14 cellular contexts compared by ENCODE assay signal in the genomic region with DNA sequence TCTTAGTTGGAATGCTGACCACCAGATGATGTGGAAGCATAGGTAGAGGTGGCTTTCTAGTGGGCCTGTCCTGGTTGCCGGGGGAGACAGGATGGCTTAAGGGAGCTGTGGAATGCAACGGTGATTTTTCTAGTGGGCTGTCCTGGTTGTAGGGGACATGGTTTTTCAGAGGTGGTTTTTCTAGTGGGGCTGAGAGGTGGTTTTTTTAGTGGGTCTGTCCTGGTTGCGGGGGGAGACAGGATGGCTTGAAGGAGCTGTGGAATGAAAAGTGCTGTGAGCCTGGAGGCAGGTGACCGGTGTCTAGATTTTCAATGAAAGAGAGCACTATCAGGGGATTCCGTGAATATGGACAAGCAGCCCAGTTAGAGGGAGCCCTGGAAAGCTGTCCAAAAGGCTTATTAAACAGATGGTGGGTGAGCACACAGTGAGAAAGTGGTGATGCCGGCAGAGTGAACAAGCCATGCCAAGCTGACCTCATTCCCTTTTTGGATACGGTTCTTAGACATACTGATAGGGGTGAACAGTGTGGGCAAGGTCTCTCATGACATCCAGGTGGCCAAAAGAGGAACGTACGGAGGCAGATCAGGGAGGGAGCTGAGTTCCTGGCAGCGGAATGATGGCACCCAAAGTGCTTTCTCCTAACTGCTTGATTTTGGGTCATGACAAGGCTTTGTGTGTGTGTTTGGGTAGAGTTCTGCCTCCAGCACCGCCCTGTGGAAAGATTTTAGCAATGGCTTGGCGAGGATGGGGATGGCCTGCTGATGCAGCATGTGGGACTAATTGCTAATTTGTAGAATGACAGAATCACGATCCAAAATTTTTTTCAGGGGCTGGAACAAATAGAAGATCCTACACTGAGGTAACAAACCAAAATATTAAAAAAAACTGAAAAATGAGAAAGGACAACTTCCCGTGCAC.
"Had no signal": no experiment of that assay in that cellular context is flagged by ENCODE, and none has a peak within 500 bp of the region (broad histone marks: within the 10 kb centered on the region; RNA-seq: fewer than 3 reads in every experiment).

No MANE protein-coding gene starts in this region.

- H3K27ac Mint-ChIP-seq: activated B cell treated with CpG ODN at 0.5 μM for 24 hours; activated naive CD4-positive, alpha-beta T cell treated with anti-CD3 and anti-CD28 coated beads, Interleukin-2, amount 50 U/mL, for 24 hours; endodermal cell had no signal

- H3K27me3 ChIP-seq: body of pancreas, tibial nerve had no signal

- H3K4me1 Mint-ChIP-seq: activated naive CD4-positive, alpha-beta T cell treated with anti-CD3 and anti-CD28 coated beads, Interleukin-2, amount 50 U/mL, for 24 hours; central memory CD8-positive, alpha-beta T cell had no signal

- H3K36me3 Mint-ChIP-seq: activated naive CD4-positive, alpha-beta T cell treated with anti-CD3 and anti-CD28 coated beads, Interleukin-2, amount 50 U/mL, for 24 hours had no signal

- H3K9me3 ChIP-seq: body of pancreas had no signal

- H3K27ac ChIP-seq: body of pancreas, skin epidermis, tibial nerve had no signal

- H3K9me3 Mint-ChIP-seq: activated naive CD4-positive, alpha-beta T cell treated with anti-CD3 and anti-CD28 coated beads, Interleukin-2, amount 50 U/mL, for 24 hours; central memory CD8-positive, alpha-beta T cell; endodermal cell had no signal

- DNase-seq: activated B cell treated with CpG ODN at 0.5 μM for 24 hours; activated CD4-positive, alpha-beta T cell treated with anti-CD3 and anti-CD28 coated beads, Interleukin-2, amount 50 U/mL, for 1 hour; activated T-cell treated with anti-CD3 and anti-CD28 coated beads, Interleukin-2, amount 50 U/mL, for 1 hour; body of pancreas; dermis blood vessel endothelial cell; endodermal cell; erythroblast; hippocampal formation; kidney glomerular epithelial cell; T-helper 1 cell had no signal

- H3K4me3 ChIP-seq: body of pancreas, skin epidermis, tibial nerve had no signal

- H3K4me3 Mint-ChIP-seq: activated B cell treated with CpG ODN at 0.5 μM for 24 hours; activated naive CD4-positive, alpha-beta T cell treated with anti-CD3 and anti-CD28 coated beads, Interleukin-2, amount 50 U/mL, for 24 hours; central memory CD8-positive, alpha-beta T cell; endodermal cell had no signal

- ATAC-seq: body of pancreas had no signal

- H3K36me3 ChIP-seq: tibial nerve had no signal
